11 cellular contexts compared by ENCODE assay signal in the genomic region with DNA sequence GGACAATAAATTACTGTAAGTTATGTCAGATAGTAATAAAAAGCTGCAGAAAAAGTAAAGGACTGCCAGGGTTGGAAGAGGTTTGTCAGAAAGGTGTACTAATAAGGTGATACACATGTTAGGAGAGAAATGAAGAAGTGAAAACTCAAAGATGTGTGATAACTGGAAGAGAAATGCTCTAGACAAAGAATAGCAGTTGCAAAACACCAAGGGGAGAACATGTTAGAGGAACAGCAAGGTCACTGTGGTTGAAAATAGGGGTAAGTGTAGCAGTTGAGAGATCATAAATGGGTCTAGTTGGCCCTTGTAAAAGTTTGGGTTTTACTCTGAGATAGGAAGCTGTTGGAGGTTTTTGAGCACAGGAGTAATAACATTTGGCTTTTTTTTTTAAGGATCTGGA. TPM values are rescaled to one million over a fixed set of nuclear protein-coding genes. Genes with fewer than 3 reads are reported as not detected.
DNase-seq lines count a peak whose midpoint lies in the region; ATAC-seq, FAIRE-seq and TF ChIP-seq lines count a peak whose summit lies in the region.
"Had no signal": no experiment of that assay in that cellular context is flagged by ENCODE, and none has a peak within 500 bp of the region (broad histone marks: within the 10 kb centered on the region; RNA-seq: fewer than 3 reads in every experiment).

No MANE protein-coding gene starts in this region.

- no peak overlapping the region for H3K9ac ChIP-seq in GM12878 (ENCODE audit: control insufficient read depth, insufficient read depth, low read length)

- TF ChIP-seq RAD21 in GM12878 (IDR thresholded peaks at IDR 0.05; ENCODE audit: insufficient read depth, low read depth, low read length), result no peak

- H3K4me1 Mint-ChIP-seq in naive thymus-derived CD8-positive, alpha-beta T cell, result peaks cover 0 to 2% (median 0%) of the 10 kb centered on the region in 4 donors
- H3K4me1 Mint-ChIP-seq: T-helper 17 cell had no signal

- H3K4me3 Mint-ChIP-seq in naive thymus-derived CD8-positive, alpha-beta T cell, result no peak overlapping the region
- H3K4me3 Mint-ChIP-seq: T-helper 17 cell had no signal

- peak; percentile 84 for ATAC-seq in GM19023 (IDR thresholded peaks at IDR 0.05; ENCODE audit: unreplicated experiment)
- ATAC-seq in GM21717 (IDR thresholded peaks at IDR 0.05; ENCODE audit: unreplicated experiment), result peak; percentile 94
- peak; percentile 75 for ATAC-seq in HG03103 (IDR thresholded peaks at IDR 0.05; ENCODE audit: low read depth, unreplicated experiment)
- peak; percentile 92 for ATAC-seq in GM12878
- no peak for ATAC-seq in naive thymus-derived CD8-positive, alpha-beta T cell
- ATAC-seq: foreskin keratinocyte, T-helper 17 cell had no signal

- in situ Hi-C loops in GM12878 (cut with MboI) (no loop called here), KBM-7 (cut with MboI; ENCODE audit: low pct_unique_long_range_greater_than_20kb, low sequenced_read_pairs) (no loop called here), brain microvascular endothelial cell (cut with HindIII; ENCODE audit: low pct_ligation_motif_present, low sequenced_read_pairs) (no loop called here)

- RAD21 ChIA-PET in GM12878 (lab: Charles Lee; ENCODE audit: unreplicated experiment), result interaction anchor here (1.0 kb wide), 1 partner anchor 45 kb away, joined by 4 read pairs; no protein-coding TSS in a partner anchor

- H3K27me3 Mint-ChIP-seq in naive thymus-derived CD8-positive, alpha-beta T cell, result peaks cover 2 to 8% (median 3%) of the 10 kb centered on the region in 5 donors

- no peak overlapping the region for H3K27ac Mint-ChIP-seq in naive thymus-derived CD8-positive, alpha-beta T cell
- H3K27ac Mint-ChIP-seq: T-helper 17 cell had no signal

- peaks cover 0 to 9% of the 10 kb centered on the region in 2 experiments; a peak in 1 of 4 replicates for H3K36me3 ChIP-seq in GM12878 (ENCODE audit: control insufficient read depth in 2 of 2, insufficient read depth in 2 of 2, low read length in 1 of 2)
- H3K36me3 ChIP-seq in brain microvascular endothelial cell (replicated peaks), result no peaks in the 10 kb centered on the region

- SMC1A ChIA-PET in GM12878 (lab: Charles Lee; ENCODE audit: uncharacterized antibody, unreplicated experiment), result interaction anchor here (1.1 to 1.4 kb wide), 3 partner anchors 28 to 67 kb away, joined by 3 to 5 read pairs (median 3); no protein-coding TSS in a partner anchor

- H2AFZ ChIP-seq in GM12878 (ENCODE audit: control insufficient read depth, low read depth, low read length), result no peak overlapping the region

- no peaks in the 10 kb centered on the region for H3K9me3 ChIP-seq in GM12878 (replicated peaks; ENCODE audit: control insufficient read depth, insufficient read depth, low read length)

- TF ChIP-seq CTCF in GM12878 (IDR thresholded peaks at IDR 0.05 in 2 of 3, conservative IDR thresholded peaks at IDR 0.05 in 1 of 3; ENCODE audit: control insufficient read depth in 2 of 3, extremely low read depth in 1 of 3, insufficient read depth in 1 of 3, low read depth in 3 of 3, low read length in 3 of 3) (no peak), coronary artery (IDR thresholded peaks at IDR 0.05) (no peak), brain microvascular endothelial cell (IDR thresholded peaks at IDR 0.05; ENCODE audit: low read depth, low read length, missing control alignments) (no peak)

- H3K9me3 Mint-ChIP-seq in naive thymus-derived CD8-positive, alpha-beta T cell, result no peaks in the 10 kb centered on the region

- BruUV-seq in GM12878 (replicated peaks; lab: Mats Ljungman, UMichigan), result no TSS peak

- POLR2A ChIA-PET in GM12878 (lab: Charles Lee), result interaction anchor here (0.6 kb wide), 1 partner anchor 52 kb away, joined by 3 read pairs; a partner anchor contains a TSS
- POLR2A ChIA-PET in naive thymus-derived CD8-positive, alpha-beta T cell (lab: Charles Lee), result no interaction called here

- no peaks in the 10 kb centered on the region for H4K20me1 ChIP-seq in GM12878 (ENCODE audit: control insufficient read depth, insufficient read depth)

- CTCF ChIA-PET in GM12878 (lab: Yijun Ruan, JAX), result interaction anchor here (1.0 kb wide), 1 partner anchor 29 kb away, joined by 3 read pairs; no protein-coding TSS in a partner anchor

- H3K4me2 ChIP-seq in GM12878 (ENCODE audit: control insufficient read depth, insufficient read depth), result peak overlapping the region; percentile 7

- peak; percentile 65 for DNase-seq in GM12878 (ENCODE audit: low read depth, low spot score)
- no peak for DNase-seq in naive thymus-derived CD8-positive, alpha-beta T cell
- DNase-seq in coronary artery (ENCODE audit: low spot score), result no peak
- no peak for DNase-seq in KBM-7
- DNase-seq in brain microvascular endothelial cell, result no peak
- DNase-seq: foreskin keratinocyte, NCI-H1694 treated with DMSO at 0.1 percent for 48 hours, T-helper 17 cell had no signal

- peak overlapping the region; percentile 73 for H3K27ac ChIP-seq in GM12878 (ENCODE audit: control insufficient read depth, insufficient read depth)
- no peak overlapping the region for H3K27ac ChIP-seq in coronary artery
- no peak overlapping the region for H3K27ac ChIP-seq in brain microvascular endothelial cell
- H3K27ac ChIP-seq: foreskin keratinocyte had no signal

- H3K79me2 ChIP-seq in GM12878 (ENCODE audit: control insufficient read depth, insufficient read depth, low read length), result no peaks in the 10 kb centered on the region

- H3K27me3 ChIP-seq in GM12878 (replicated peaks in 1 of 2; ENCODE audit: control insufficient read depth in 2 of 2, insufficient read depth in 2 of 2, low read length in 1 of 2), result no peaks in the 10 kb centered on the region
- no peaks in the 10 kb centered on the region for H3K27me3 ChIP-seq in brain microvascular endothelial cell (replicated peaks)
- H3K27me3 ChIP-seq: foreskin keratinocyte had no signal

- H3K4me1 ChIP-seq in GM12878 (ENCODE audit: control insufficient read depth, insufficient read depth, low read length), result peaks cover 37% of the 10 kb centered on the region
- H3K4me1 ChIP-seq: foreskin keratinocyte had no signal

- H3K36me3 Mint-ChIP-seq in naive thymus-derived CD8-positive, alpha-beta T cell, result no peaks in the 10 kb centered on the region

- no peak overlapping the region for H3K4me3 ChIP-seq in GM12878
- H3K4me3 ChIP-seq in coronary artery, result no peak overlapping the region
- no peak overlapping the region for H3K4me3 ChIP-seq in brain microvascular endothelial cell (ENCODE audit: low read depth, low read length)

- peak; percentile 96 for FAIRE-seq in GM12878 (lab: Jason Lieb, UNC)

- intact Hi-C loops in GM12878 (cut with micrococcal nuclease; ENCODE audit: unreplicated experiment), result loop anchor here (5.0 kb wide), 1 partner anchor 53 kb away; a partner anchor contains a TSS

- no peak for TF ChIP-seq POLR2A in GM12878 (IDR thresholded peaks at IDR 0.05; ENCODE audit: low read depth, low read length)

- TF ChIP-seq EP300 in GM12878 (IDR thresholded peaks at IDR 0.05; ENCODE audit: borderline replicate concordance in 1 of 2, control insufficient read depth in 1 of 2, low read depth in 2 of 2, low read length in 2 of 2), result peak; percentile 59 to 85; a peak in 2 of 4 replicates

TF ChIP-seq in GM12878, 131 proteins besides CTCF, POLR2A, EP300 and RAD21 (continues in another document):
- TF ChIP-seq MEF2B (IDR thresholded peaks at IDR 0.05; ENCODE audit: partially characterized antibody, poor library complexity, severe bottlenecking) (peak; percentile 23), NRF1 (conservative IDR thresholded peaks at IDR 0.05; ENCODE audit: low read depth, low read length) (no peak), NR2F1 (conservative IDR thresholded peaks at IDR 0.05) (peak; percentile 82)

RNA-seq across cellular contexts. Expression of a gene that starts 46.9 kb away (rescaled TPM):
- total RNA-seq in GM12878 (2013; cell fraction: nucleolus; rRNA removed), result 30.0 and 33.0 TPM in 2 replicates
- total RNA-seq in GM12878 (2014; rRNA removed) (12.0 and 12.1 TPM in 2 replicates), GM12878 (2014; rRNA removed; fragmentation: Illumina TruSeq; extraction: Trizol) (23.1 and 24.1 TPM in 2 replicates), GM12878 (2021) (20.4 and 21.5 TPM in 2 replicates)
- polyA plus RNA-seq in GM12878 (2011; ENCODE audit: low read depth), result 3.8 TPM
- polyA plus RNA-seq in GM12878 (2011; rRNA removed) (21.3 and 37.8 TPM in 2 replicates), GM12878 (2014; fragmentation: Illumina TruSeq; extraction: Trizol) (23.8 and 30.2 TPM in 2 replicates), GM12878 (2014; fragmentation: Nextera tagmentation; extraction: Ambion mirVana) (10 to 100 TPM in 1 of 2 experiments, 1 to 10 TPM in 1; 8.6 to 12.8 TPM), GM12878 (2014; rRNA removed) (8.4 and 11.1 TPM in 2 replicates), GM12878 (2016; fragmentation: Nextera tagmentation; extraction: Ambion mirVana) (10 to 100 TPM; 38.1 to 40.5 TPM)
- polyA plus RNA-seq in GM12878 (2011; cell fraction: cytosol; rRNA removed), result 8.1 and 8.2 TPM in 2 replicates
- polyA plus RNA-seq in GM12878 (2011; cell fraction: nucleus; rRNA removed), result 8.2 and 11.3 TPM in 2 replicates
- 8.5 and 10.5 TPM in 2 replicates for polyA plus RNA-seq in GM12878 (2012)
- 24.8 and 31.2 TPM in 2 replicates for polyA minus RNA-seq in GM12878 (2011; rRNA and poly(A)+ RNA removed)
- polyA minus RNA-seq in GM12878 (2011; cell fraction: cytosol; rRNA and poly(A)+ RNA removed), result 8.4 and 10.9 TPM in 2 replicates
- 14.7 and 21.5 TPM in 2 replicates for polyA minus RNA-seq in GM12878 (2011; cell fraction: nucleus; rRNA and poly(A)+ RNA removed)
- not detected for total RNA-seq in naive thymus-derived CD8-positive, alpha-beta T cell
- under 1 TPM in 1 of 3 donors, not detected in 2; 0.32 TPM for polyA plus RNA-seq in naive thymus-derived CD8-positive, alpha-beta T cell
- total RNA-seq: T-helper 17 cell had no signal

RNA-seq across cellular contexts. Expression of a gene that starts 51.7 kb away (rescaled TPM):
- 39.9 and 41.7 TPM in 2 replicates for total RNA-seq in GM12878 (2013; cell fraction: nucleolus; rRNA removed)
- total RNA-seq in GM12878 (2014; rRNA removed) (49.1 and 49.2 TPM in 2 replicates), GM12878 (2014; rRNA removed; fragmentation: Illumina TruSeq; extraction: Trizol) (40.1 and 46.4 TPM in 2 replicates), GM12878 (2021) (34.7 and 34.8 TPM in 2 replicates)
- 14.0 TPM for polyA plus RNA-seq in GM12878 (2011; ENCODE audit: low read depth)
- polyA plus RNA-seq in GM12878 (2011; rRNA removed) (54.9 and 90.6 TPM in 2 replicates), GM12878 (2014; fragmentation: Illumina TruSeq; extraction: Trizol) (48.4 and 65.1 TPM in 2 replicates), GM12878 (2014; fragmentation: Nextera tagmentation; extraction: Ambion mirVana) (10 to 100 TPM; 16.6 to 17.5 TPM), GM12878 (2014; rRNA removed) (55.3 and 61.1 TPM in 2 replicates), GM12878 (2016; fragmentation: Nextera tagmentation; extraction: Ambion mirVana) (10 to 100 TPM; 44.4 to 45.3 TPM)
- polyA plus RNA-seq in GM12878 (2011; cell fraction: cytosol; rRNA removed), result 17.9 and 20.1 TPM in 2 replicates
- 89.1 and 97.9 TPM in 2 replicates for polyA plus RNA-seq in GM12878 (2011; cell fraction: nucleus; rRNA removed)
- polyA plus RNA-seq in GM12878 (2012), result 15.3 and 18.8 TPM in 2 replicates
- 24.1 and 40.5 TPM in 2 replicates for polyA minus RNA-seq in GM12878 (2011; rRNA and poly(A)+ RNA removed)
- 8.2 and 10.5 TPM in 2 replicates for polyA minus RNA-seq in GM12878 (2011; cell fraction: cytosol; rRNA and poly(A)+ RNA removed)
- 26.2 and 32.5 TPM in 2 replicates for polyA minus RNA-seq in GM12878 (2011; cell fraction: nucleus; rRNA and poly(A)+ RNA removed)
- 1 to 10 TPM; 2.2 to 2.8 TPM for total RNA-seq in naive thymus-derived CD8-positive, alpha-beta T cell
- polyA plus RNA-seq in naive thymus-derived CD8-positive, alpha-beta T cell, result 1 to 10 TPM in 2 of 3 donors, under 1 TPM in 1; 0.96 to 2.0 (median 1.1) TPM

Comparison
In these comparisons a context has a peak if more than half of its experiments do, and no peak if none do; other contexts are left out.
1. ATAC-seq: peak in GM19023 (single experiment), GM21717 (single experiment), HG03103 (single experiment) and GM12878 (single experiment); none in naive thymus-derived CD8-positive, alpha-beta T cell (0 of 2).
2. RNA of a gene that starts 46.9 kb away (total RNA-seq): 12.0 to 33.0 TPM in GM12878; not detected in naive thymus-derived CD8-positive, alpha-beta T cell; every median in the first group is over 10 times any median in the second.
3. RNA of a gene that starts 51.7 kb away (total RNA-seq): 34.7 to 49.2 TPM in GM12878; 2.2 to 2.8 TPM in naive thymus-derived CD8-positive, alpha-beta T cell; every median in the first group is over 4 times any median in the second.